ENCODE assay signal across 14 cellular contexts in the genomic region with DNA sequence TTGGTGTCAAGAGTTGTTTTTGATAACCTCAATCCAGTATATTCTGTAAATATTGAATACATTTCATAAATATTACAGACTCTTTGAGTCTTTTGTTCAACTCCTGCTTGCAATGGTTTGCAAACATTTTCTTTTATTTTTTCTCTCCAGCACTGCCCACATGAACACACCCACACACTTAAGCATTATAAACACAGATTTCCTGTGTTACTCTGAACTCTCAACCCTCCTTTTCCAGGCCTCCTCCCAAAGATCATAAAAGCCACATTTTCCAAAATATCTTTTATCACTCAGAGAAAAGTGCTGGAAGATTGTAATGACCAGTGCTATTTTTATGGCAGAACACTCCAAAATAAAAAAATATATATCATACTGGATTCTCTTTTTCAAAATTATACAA. TPM values are rescaled to one million over a fixed set of nuclear protein-coding genes. Genes with fewer than 3 reads are reported as not detected.
DNase-seq lines count a peak whose midpoint lies in the region; ATAC-seq, FAIRE-seq and TF ChIP-seq lines count a peak whose summit lies in the region.
"Had no signal": no experiment of that assay in that cellular context is flagged by ENCODE, and none has a peak within 500 bp of the region (broad histone marks: within the 10 kb centered on the region; RNA-seq: fewer than 3 reads in every experiment).

No MANE protein-coding gene starts in this region.

- H3K4me1 ChIP-seq in pancreas, result no peaks in the 10 kb centered on the region

- FAIRE-seq in endometrium (lab: Jason Lieb, UNC) (peak; percentile 100), pancreas (lab: Jason Lieb, UNC) (peak; percentile 23)

- no peak overlapping the region for H3K4me3 ChIP-seq in pancreas
- H3K4me3 ChIP-seq: GM23338 had no signal

- intact Hi-C loops in pancreas (cut with DNase I), result no loop called here

- H3K9me3 ChIP-seq in T-helper 17 cell (ENCODE audit: control insufficient read depth, low read length, poor library complexity, severe bottlenecking) (no peaks in the 10 kb centered on the region), pancreas (no peaks in the 10 kb centered on the region)

- H3K27ac ChIP-seq in pancreas, result no peak overlapping the region
- H3K27ac ChIP-seq in caudate nucleus (ENCODE audit: low read depth, low read length), result no peak overlapping the region
- H3K27ac ChIP-seq: KMS-11 had no signal

- peak overlapping the region; percentile 80 for H3K27ac Mint-ChIP-seq in activated T-cell treated with anti-CD3 and anti-CD28 coated beads, Interleukin-2, amount 50 U/mL, for 24 hours
- H3K27ac Mint-ChIP-seq in T-helper 17 cell, result peak overlapping the region; percentile 97
- H3K27ac Mint-ChIP-seq: GM23338 had no signal

- no peaks in the 10 kb centered on the region for H3K27me3 Mint-ChIP-seq in activated T-cell treated with anti-CD3 and anti-CD28 coated beads, Interleukin-2, amount 50 U/mL, for 24 hours
- H3K27me3 Mint-ChIP-seq in T-helper 17 cell, result no peaks in the 10 kb centered on the region

- H3K4me1 Mint-ChIP-seq in activated T-cell treated with anti-CD3 and anti-CD28 coated beads, Interleukin-2, amount 50 U/mL, for 24 hours (ENCODE audit: low read depth), result peaks cover 91% of the 10 kb centered on the region
- H3K4me1 Mint-ChIP-seq in T-helper 17 cell, result peaks cover 66% of the 10 kb centered on the region

- H3K9me3 Mint-ChIP-seq in activated T-cell treated with anti-CD3 and anti-CD28 coated beads, Interleukin-2, amount 50 U/mL, for 24 hours, result peaks cover 12% of the 10 kb centered on the region
- H3K9me3 Mint-ChIP-seq: GM23338 had no signal

- H3K36me3 Mint-ChIP-seq in activated T-cell treated with anti-CD3 and anti-CD28 coated beads, Interleukin-2, amount 50 U/mL, for 24 hours (ENCODE audit: low read depth), result peaks cover 73% of the 10 kb centered on the region
- H3K36me3 Mint-ChIP-seq in T-helper 17 cell (ENCODE audit: low read depth), result peaks cover 18% of the 10 kb centered on the region

- no peak for DNase-seq in activated T-cell treated with anti-CD3 and anti-CD28 coated beads, Interleukin-2, amount 50 U/mL, for 24 hours
- DNase-seq in activated T-cell treated with anti-CD3 and anti-CD28 coated beads, Interleukin-2, amount 50 U/mL, for 1 hour, result no peak
- DNase-seq in T-helper 17 cell (no peak), pancreas (no peak), Kasumi-1 (lab: John Stamatoyannopoulos, UW) (no peak), caudate nucleus (lab: John Stamatoyannopoulos, UW) (no peak), mucosa of gallbladder (ENCODE audit: low spot score) (no peak)
- DNase-seq: NCI-H1930; SIG-M5; stimulated activated CD4-positive, alpha-beta T cell treated with anti-CD3 and anti-CD28 coated beads, Interleukin-4, amount 100 ng/mL, for 1 hour; stimulated activated naive CD4-positive, alpha-beta T cell had no signal

- peak overlapping the region; percentile 8 for H3K4me3 Mint-ChIP-seq in activated T-cell treated with anti-CD3 and anti-CD28 coated beads, Interleukin-2, amount 50 U/mL, for 24 hours
- peak overlapping the region; percentile 63 for H3K4me3 Mint-ChIP-seq in T-helper 17 cell
- H3K4me3 Mint-ChIP-seq: GM23338 had no signal

- no peak for ATAC-seq in T-helper 17 cell
- no peak for ATAC-seq in pancreas
- ATAC-seq: GM23338 had no signal

- no peaks in the 10 kb centered on the region for H3K27me3 ChIP-seq in pancreas

- H3K36me3 ChIP-seq in pancreas, result no peaks in the 10 kb centered on the region

- no peak for TF ChIP-seq CTCF in pancreas (IDR thresholded peaks at IDR 0.05)

RNA-seq across cellular contexts. Expression of gene ARHGAP25, which starts 20.5 kb away (rescaled TPM):
- total RNA-seq in T-helper 17 cell (10 to 100 TPM; 75.6 to 90.6 TPM), pancreas (1 to 10 TPM; 1.4 to 8.4 (median 2.0) TPM), mucosa of gallbladder (12.6 TPM)
- polyA plus RNA-seq in pancreas, result 1 to 10 TPM; 1.4 to 3.6 TPM
